ENCODE assay signal across 8 cellular contexts in genomic region chr12:47949441-47950341, GRCh38. TPM values are rescaled to one million over a fixed set of nuclear protein-coding genes. Genes with fewer than 3 reads are reported as not detected.
DNase-seq lines count a peak whose midpoint lies in the region; ATAC-seq lines count a peak whose summit lies in the region.

No MANE protein-coding gene starts in this region.

- H3K79me2 ChIP-seq in mesendoderm (ENCODE audit: control insufficient read depth, insufficient read depth, low read length), result no peaks in the 10 kb centered on the region

- no peaks in the 10 kb centered on the region for H3K79me1 ChIP-seq in mesendoderm (ENCODE audit: low read length)

- no peak overlapping the region for H3K56ac ChIP-seq in mesendoderm (ENCODE audit: low read length)

- H3K4me1 ChIP-seq in mesendoderm (ENCODE audit: control insufficient read depth, low read depth, low read length), result peaks cover 3% of the 10 kb centered on the region

- H3K4me2 ChIP-seq in mesendoderm (ENCODE audit: low read length), result no peak overlapping the region

- H3K36me3 ChIP-seq in mesendoderm (ENCODE audit: control insufficient read depth, insufficient read depth, low read length), result no peaks in the 10 kb centered on the region

- no peak overlapping the region for H3K18ac ChIP-seq in mesendoderm (ENCODE audit: low read length)

- H3K4ac ChIP-seq in mesendoderm (ENCODE audit: low read depth, low read length), result no peak overlapping the region

- no peak overlapping the region for H2BK120ac ChIP-seq in mesendoderm (ENCODE audit: low read depth, low read length)

- DNase-seq in DMS153 treated with DMSO at 0.1 percent for 48 hours (lab: John Stamatoyannopoulos, UW; ENCODE audit: unreplicated experiment), result peak; percentile 17
- peak; percentile 30 for DNase-seq in NCI-H748 treated with DMSO at 0.1 percent for 48 hours (lab: John Stamatoyannopoulos, UW)
- DNase-seq in activated CD4-positive, alpha-beta T cell treated with anti-CD3 and anti-CD28 coated beads, Interleukin-2, amount 50 U/mL, for 48 hours, result peak; percentile 69 to 75
- peak; percentile 95 for DNase-seq in epidermal melanocyte (ENCODE audit: insufficient read length, low spot score)
- DNase-seq in mesendoderm, result peak; percentile 80
- DNase-seq in substantia nigra (lab: John Stamatoyannopoulos, UW), result peak in 31 of 49 donors; percentile 3 to 63 (median 28)

- no CpG with 5 or more reads among the region's 32 CpGs for WGBS in mesendoderm (ENCODE audit: extremely low coverage, insufficient coverage, low lambda C conversion rate)

- ATAC-seq in HG03095 (IDR thresholded peaks at IDR 0.05; ENCODE audit: unreplicated experiment) (peak; percentile 74), HG03139 (IDR thresholded peaks at IDR 0.05; ENCODE audit: unreplicated experiment) (no peak)

- no peak overlapping the region for H4K5ac ChIP-seq in mesendoderm (ENCODE audit: low read length)

- no peak overlapping the region for H3K9ac ChIP-seq in mesendoderm (ENCODE audit: low read length)

- no peak overlapping the region for H2AK5ac ChIP-seq in mesendoderm (ENCODE audit: low read length)

- no peak overlapping the region for H2BK15ac ChIP-seq in mesendoderm (replicated peaks; ENCODE audit: low read depth)

- H4K8ac ChIP-seq in mesendoderm (ENCODE audit: low read depth, low read length), result no peak overlapping the region

- no peak overlapping the region for H3K4me3 ChIP-seq in mesendoderm (ENCODE audit: low read length)

- no peak overlapping the region for H2BK5ac ChIP-seq in mesendoderm (ENCODE audit: low read length)

- H3K23ac ChIP-seq in mesendoderm (ENCODE audit: low read length), result no peak overlapping the region

- H3K27me3 ChIP-seq in mesendoderm (ENCODE audit: insufficient read depth, low read length, poor library complexity), result no peaks in the 10 kb centered on the region

- H3K27ac ChIP-seq in mesendoderm (ENCODE audit: low read depth, low read length) (no peak overlapping the region), substantia nigra (ENCODE audit: low read depth, low read length, poor library complexity, severe bottlenecking) (no peak overlapping the region)

RNA-seq across cellular contexts. Expression of gene TMEM106C, which starts 13.7 kb away (rescaled TPM):
- 13.2 TPM for polyA plus RNA-seq in mesendoderm (2013, experiment 1 of 2)
- polyA plus RNA-seq in mesendoderm (2013, experiment 2 of 2), result 14.2 TPM

RNA-seq across cellular contexts. Expression of gene VDR, which starts 44.9 kb away (rescaled TPM):
- polyA plus RNA-seq in mesendoderm (2013, experiment 1 of 2), result 0.31 TPM
- polyA plus RNA-seq in mesendoderm (2013, experiment 2 of 2), result 0.25 TPM

RNA-seq across cellular contexts. Expression of gene COL2A1, which starts 54.6 kb away (rescaled TPM):
- polyA plus RNA-seq in mesendoderm (2013, experiment 1 of 2), result 3.0 TPM
- 2.4 TPM for polyA plus RNA-seq in mesendoderm (2013, experiment 2 of 2)

Comparison
In these comparisons a context has a peak if more than half of its experiments do, and no peak if none do; other contexts are left out.
1. DNase-seq: peak in every context shown above with its lines; median percentile 95 in epidermal melanocyte; 80 in mesendoderm; 72 in activated CD4-positive, alpha-beta T cell treated with anti-CD3 and anti-CD28 coated beads, Interleukin-2, amount 50 U/mL, for 48 hours; 30 in NCI-H748 treated with DMSO at 0.1 percent for 48 hours; 28 in substantia nigra; 17 in DMS153 treated with DMSO at 0.1 percent for 48 hours.